10 cellular contexts compared by ENCODE assay signal in the genomic region with DNA sequence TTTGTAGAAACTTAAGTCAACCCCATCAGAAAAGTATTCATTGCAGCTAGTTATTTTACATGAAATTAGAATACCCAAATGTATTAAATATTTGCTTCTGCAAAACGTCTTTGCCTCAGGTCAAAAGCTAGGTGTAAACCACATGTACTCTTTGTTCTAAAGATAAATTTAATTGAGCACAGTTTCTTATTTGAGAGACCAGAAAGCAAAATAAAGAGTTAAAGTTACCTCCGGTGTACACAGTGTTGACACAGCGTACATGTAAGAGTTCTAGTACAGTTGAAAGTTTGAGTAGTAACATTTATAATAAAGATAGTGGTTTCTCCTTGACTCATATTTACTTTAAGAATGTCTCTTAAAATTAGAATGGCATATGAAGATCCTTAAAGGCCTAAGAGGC. TPM values are rescaled to one million over a fixed set of nuclear protein-coding genes. Genes with fewer than 3 reads are reported as not detected.
A peak's percentile ranks its signal among the peaks of the same experiment; 100 is the strongest.
DNase-seq lines count a peak whose midpoint lies in the region; ATAC-seq and TF ChIP-seq lines count a peak whose summit lies in the region.
"Had no signal": no experiment of that assay in that cellular context is flagged by ENCODE, and none has a peak within 500 bp of the region (broad histone marks: within the 10 kb centered on the region; RNA-seq: fewer than 3 reads in every experiment).

No MANE protein-coding gene starts in this region.

- DNase-seq in DND-41 (no peak), OCI-LY7 (ENCODE audit: low spot score) (no peak), epithelial cell of prostate (ENCODE audit: low read depth, low spot score) (no peak), substantia nigra (lab: John Stamatoyannopoulos, UW) (no peak), kidney tubule cell (ENCODE audit: low spot score) (no peak), MV-4-11 (lab: John Stamatoyannopoulos, UW) (no peak), dermis blood vessel endothelial cell (no peak)
- DNase-seq: stimulated activated naive CD4-positive, alpha-beta T cell treated with Interleukin-2 at 50 U/mL for 16 hours had no signal

- H3K9me3 ChIP-seq in DND-41 (ENCODE audit: insufficient read depth, low read length, severe bottlenecking) (no peaks in the 10 kb centered on the region), OCI-LY7 (ENCODE audit: low read length) (no peaks in the 10 kb centered on the region), skeletal muscle satellite cell (replicated peaks; ENCODE audit: low read length) (no peaks in the 10 kb centered on the region)

- no peak for TF ChIP-seq CTCF in DND-41 (IDR thresholded peaks at IDR 0.05; ENCODE audit: borderline replicate concordance, extremely low read depth, low read length, poor library complexity, severe bottlenecking)
- no peak for TF ChIP-seq CTCF in OCI-LY7 (conservative IDR thresholded peaks at IDR 0.05; ENCODE audit: low read length)

- H2AFZ ChIP-seq in DND-41 (ENCODE audit: low read depth, low read length): no peak overlapping the region
- no peak overlapping the region for H2AFZ ChIP-seq in OCI-LY7 (ENCODE audit: low read length)

- no peaks in the 10 kb centered on the region for H3K27me3 ChIP-seq in DND-41 (ENCODE audit: insufficient read depth, low read length, poor library complexity)
- no peaks in the 10 kb centered on the region for H3K27me3 ChIP-seq in skeletal muscle satellite cell (ENCODE audit: control insufficient read depth, insufficient read depth, low read length)

- BruUV-seq in OCI-LY7 (replicated peaks; lab: Mats Ljungman, UMichigan): TSS peak; percentile 35

- CTCF ChIA-PET in OCI-LY7 (lab: Charles Lee; ENCODE audit: unreplicated experiment): interaction anchor here (0.7 to 1.3 kb wide), 5 partner anchors 11 to 165 kb away, joined by 3 to 4 read pairs (median 3); no protein-coding TSS in a partner anchor

- H3K4me3 ChIP-seq in DND-41 (ENCODE audit: low read depth in 1 of 2, low read length in 2 of 2) (peak overlapping the region in 1 of 2 experiments; percentile 91; a peak in 1 of 4 replicates), OCI-LY7 (ENCODE audit: low read depth, low read length, poor library complexity, severe bottlenecking) (peak overlapping the region; percentile 86), skeletal muscle satellite cell (ENCODE audit: low read length) (peak overlapping the region; percentile 94)

- peaks cover 7% of the 10 kb centered on the region; the same call in 1 of the 2 replicates for H3K36me3 ChIP-seq in DND-41 (ENCODE audit: insufficient read depth, low read length)
- peaks cover 9% of the 10 kb centered on the region for H3K36me3 ChIP-seq in OCI-LY7 (ENCODE audit: insufficient read depth, low read length)
- H3K36me3 ChIP-seq in skeletal muscle satellite cell (ENCODE audit: insufficient read depth, low read length): no peaks in the 10 kb centered on the region

- H3K4me2 ChIP-seq in DND-41 (ENCODE audit: insufficient read depth, low read length): peak overlapping the region; percentile 72
- peak overlapping the region; percentile 85 for H3K4me2 ChIP-seq in OCI-LY7 (ENCODE audit: low read length)
- peak overlapping the region; percentile 94 for H3K4me2 ChIP-seq in skeletal muscle satellite cell (ENCODE audit: low read length)

- peaks cover 83% of the 10 kb centered on the region for H3K79me2 ChIP-seq in DND-41 (ENCODE audit: insufficient read depth, low read length)
- peaks cover 84% of the 10 kb centered on the region for H3K79me2 ChIP-seq in OCI-LY7 (ENCODE audit: insufficient read depth, low read depth, low read length)

- POLR2A ChIA-PET in OCI-LY7 (lab: Charles Lee): interaction anchor here (0.7 to 2.1 kb wide), 23 partner anchors 7 to 215 kb away, joined by 3 to 12 read pairs (median 4); no protein-coding TSS in a partner anchor

- H4K20me1 ChIP-seq in DND-41 (ENCODE audit: insufficient read depth, low read length): peaks cover 42% of the 10 kb centered on the region
- H4K20me1 ChIP-seq in OCI-LY7 (ENCODE audit: insufficient read depth, low read length): peaks cover 39% of the 10 kb centered on the region

- H3K9ac ChIP-seq in DND-41 (ENCODE audit: low read depth, low read length) (no peak overlapping the region), skeletal muscle satellite cell (ENCODE audit: low read depth, low read length) (no peak overlapping the region)

- no peak for ATAC-seq in DND-41 (ENCODE audit: insufficient read depth, low read depth)
- ATAC-seq: WTC11 had no signal

- peaks cover 45% of the 10 kb centered on the region for H3K4me1 ChIP-seq in DND-41 (ENCODE audit: insufficient read depth, low read length)
- peaks cover 55% of the 10 kb centered on the region for H3K4me1 ChIP-seq in OCI-LY7 (ENCODE audit: insufficient read depth, low read length, poor library complexity, severe bottlenecking)
- H3K4me1 ChIP-seq in skeletal muscle satellite cell (ENCODE audit: control insufficient read depth, insufficient read depth, low read length): peaks cover 30% of the 10 kb centered on the region

- H3K27ac ChIP-seq in DND-41 (ENCODE audit: low read length): peak overlapping the region; percentile 86; the same call in 1 of the 2 replicates
- H3K27ac ChIP-seq in OCI-LY7 (ENCODE audit: low read depth, low read length, poor library complexity, severe bottlenecking): peak overlapping the region; percentile 74
- H3K27ac ChIP-seq in epithelial cell of prostate: peak overlapping the region; percentile 6
- no peak overlapping the region for H3K27ac ChIP-seq in substantia nigra (ENCODE audit: low read depth, low read length, poor library complexity, severe bottlenecking)

- intact Hi-C loops in OCI-LY7 (cut with micrococcal nuclease; ENCODE audit: unreplicated experiment): no loop called here

- no peaks in the 10 kb centered on the region for H3K9me2 ChIP-seq in OCI-LY7 (ENCODE audit: insufficient read depth, low read length)

RNA-seq across cellular contexts. Expression of a gene that starts 2.8 kb away (rescaled TPM):
- total RNA-seq in OCI-LY7 (2014; rRNA removed; shearing (Covaris generic)): 14.9 and 16.7 TPM in 2 replicates
- total RNA-seq in OCI-LY7 (2022) (27.8 and 35.7 TPM in 2 replicates), dermis blood vessel endothelial cell (21.8 and 25.7 TPM in 2 replicates)
- 5.9 and 6.8 TPM in 2 replicates for total RNA-seq in skeletal muscle satellite cell (2012; rRNA removed)
